24 cellular contexts compared by ENCODE assay signal in genomic region chr12:50790081-50790480, GRCh38. TPM values are rescaled to one million over a fixed set of nuclear protein-coding genes. Genes with fewer than 3 reads are reported as not detected.
"Had no signal": no experiment of that assay in that cellular context is flagged by ENCODE, and none has a peak within 500 bp of the region (broad histone marks: within the 10 kb centered on the region; RNA-seq: fewer than 3 reads in every experiment).

No MANE protein-coding gene starts in this region.

- H3K27me3 ChIP-seq: ascending aorta, breast epithelium, dorsolateral prefrontal cortex, tibial nerve, vagina had no signal

- H3K4me3 Mint-ChIP-seq: activated CD4-positive, alpha-beta T cell treated with anti-CD3 and anti-CD28 coated beads, Interleukin-2, amount 10 ng/mL, durations not matched to agents 24 days and 14 days; nephron; T-helper 1 cell treated with Interleukin-12 subunit alpha and Interleukin-12 subunit beta and Interleukin-4 antibody, amounts not matched to agents 30 μg/mL and 1 μg/mL, for 36 hours had no signal

- H3K4me1 Mint-ChIP-seq: nephron had no signal

- H3K36me3 ChIP-seq: breast epithelium, vagina had no signal

- H3K27ac Mint-ChIP-seq: nephron had no signal

- DNase-seq: activated CD4-positive, alpha-beta T cell treated with anti-CD3 and anti-CD28 coated beads, Interleukin-2, amount 10 ng/mL, durations not matched to agents 24 days and 14 days; activated CD4-positive, CD25-positive, alpha-beta regulatory T cell; activated CD8-positive, alpha-beta memory T cell treated with anti-CD3 and anti-CD28 coated beads for 24 hours; dorsolateral prefrontal cortex; hippocampal formation; left ventricle myocardium inferior; mesendoderm; nucleus accumbens; posterior cingulate gyrus; retina; stimulated activated CD4-positive, alpha-beta T cell treated with anti-CD3 and anti-CD28 coated beads, Interleukin-2, amount 100 ng/mL, for 48 hours; stimulated activated naive CD4-positive, alpha-beta T cell had no signal

- H3K27ac ChIP-seq: ascending aorta, breast epithelium, dorsolateral prefrontal cortex, left ventricle myocardium inferior, tibial nerve, vagina had no signal

- H3K27me3 Mint-ChIP-seq: activated CD4-positive, alpha-beta T cell treated with anti-CD3 and anti-CD28 coated beads, Interleukin-2, amount 10 ng/mL, durations not matched to agents 24 days and 14 days had no signal

- H3K4me3 ChIP-seq: ascending aorta, breast epithelium, dorsolateral prefrontal cortex, left ventricle myocardium inferior, tibial nerve, vagina had no signal

- H3K9me3 ChIP-seq: ascending aorta, breast epithelium, vagina had no signal

- FAIRE-seq: endometrium, TTC549 had no signal

- H3K9me3 Mint-ChIP-seq: T-helper 1 cell treated with Interleukin-12 subunit alpha and Interleukin-12 subunit beta and Interleukin-4 antibody, amounts not matched to agents 30 μg/mL and 1 μg/mL, for 36 hours had no signal

- ATAC-seq: esophagus mucosa had no signal

- H3K4me1 ChIP-seq: breast epithelium had no signal

RNA-seq across cellular contexts. Expression of gene TMPRSS12, which starts 52.6 kb away (rescaled TPM):
- total RNA-seq: activated CD4-positive, alpha-beta T cell treated with anti-CD3 and anti-CD28 coated beads, Interleukin-2, amount 10 ng/mL, durations not matched to agents 24 days and 14 days; ascending aorta; breast epithelium; cerebellum; dorsolateral prefrontal cortex; esophagus mucosa; kidney epithelial cell; left ventricle myocardium inferior; subcutaneous adipose tissue; tibial nerve; vagina had no signal
